In the genomic region with DNA sequence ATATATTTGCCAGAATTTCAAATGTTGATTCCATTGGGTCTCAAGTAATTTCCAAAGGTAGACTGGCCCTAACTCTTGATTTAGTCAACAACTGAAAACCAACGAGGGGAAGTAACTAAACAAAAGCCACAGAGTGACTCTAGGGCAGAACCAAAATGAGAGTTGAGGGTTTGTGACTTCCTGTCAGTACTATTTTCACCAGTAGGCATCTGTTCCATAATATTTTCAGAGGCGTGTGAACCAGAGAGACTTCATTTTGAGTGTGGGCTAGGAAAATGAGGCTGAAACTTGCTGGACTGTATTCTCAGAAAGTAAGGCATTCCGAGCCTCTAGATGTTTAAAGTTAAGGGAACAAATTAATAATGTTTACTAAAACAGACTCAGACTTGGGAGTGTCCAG, we compare ENCODE assay signal across 11 cellular contexts.
DNase-seq lines count a peak whose midpoint lies in the region; ATAC-seq and TF ChIP-seq lines count a peak whose summit lies in the region.
"Had no signal": no experiment of that assay in that cellular context is flagged by ENCODE, and none has a peak within 500 bp of the region (broad histone marks: within the 10 kb centered on the region; RNA-seq: fewer than 3 reads in every experiment).

No MANE protein-coding gene starts in this region.

- H3K9ac ChIP-seq in mammary epithelial cell (ENCODE audit: insufficient read depth, low read length) (no peak overlapping the region), trophoblast cell (ENCODE audit: low read length) (no peak overlapping the region)

- H3K4me2 ChIP-seq in mammary epithelial cell (ENCODE audit: insufficient read depth, low read depth, low read length) (no peak overlapping the region), trophoblast cell (ENCODE audit: low read length) (no peak overlapping the region)

- H3K79me2 ChIP-seq in mammary epithelial cell (ENCODE audit: insufficient read depth, low read length) (no peaks in the 10 kb centered on the region), trophoblast cell (ENCODE audit: control insufficient read depth, insufficient read depth, low read length, poor library complexity) (no peaks in the 10 kb centered on the region)

- H2AK5ac ChIP-seq in trophoblast cell (ENCODE audit: low read length), result no peak overlapping the region

- H3K79me1 ChIP-seq in trophoblast cell (ENCODE audit: low read length), result no peaks in the 10 kb centered on the region

- H2BK5ac ChIP-seq in trophoblast cell (ENCODE audit: low read depth, low read length, poor library complexity), result no peak overlapping the region

- BruUV-seq in mammary epithelial cell (replicated peaks; lab: Mats Ljungman, UMichigan), result no TSS peak

- dilution Hi-C loops in mammary epithelial cell (cut with HindIII; ENCODE audit: low sequenced_read_pairs), result loop anchor here (5.0 kb wide), 1 partner anchor 40 kb away; no protein-coding TSS in a partner anchor

- no peak overlapping the region for H2BK12ac ChIP-seq in trophoblast cell (ENCODE audit: low read length)

- CTCF ChIA-PET in mammary epithelial cell (lab: Charles Lee; ENCODE audit: low non-redundant PET), result no interaction called here

- DNase-seq in NOMO-1 treated with dmso at 0.1 percent for 144 hours (lab: John Stamatoyannopoulos, UW; ENCODE audit: unreplicated experiment) (peak; percentile 19), DMS114 treated with DMSO at 0.1 percent for 48 hours (lab: John Stamatoyannopoulos, UW; ENCODE audit: unreplicated experiment) (no peak), mammary epithelial cell (no peak), trophoblast cell (no peak), SKM-1 (lab: John Stamatoyannopoulos, UW; ENCODE audit: unreplicated experiment) (no peak)
- DNase-seq: activated T-cell treated with anti-CD3 and anti-CD28 coated beads, Interleukin-2, amount 50 U/mL, for 48 hours; natural killer cell; NCI-H2081 treated with DMSO at 0.1 percent for 48 hours had no signal

- no peak overlapping the region for H3K23ac ChIP-seq in trophoblast cell (ENCODE audit: low read length)

- H3K36me3 ChIP-seq in mammary epithelial cell (ENCODE audit: insufficient read depth, low read length), result no peaks in the 10 kb centered on the region
- peaks cover 2 to 4% of the 10 kb centered on the region in 2 experiments for H3K36me3 ChIP-seq in trophoblast cell (ENCODE audit: control insufficient read depth in 1 of 2, insufficient read depth in 2 of 2, low read length in 2 of 2)

- intact Hi-C loops in mammary epithelial cell (cut with micrococcal nuclease), result no loop called here

- H3K27ac ChIP-seq in mammary epithelial cell (ENCODE audit: insufficient read depth, low read depth, low read length), result no peak overlapping the region
- no peak overlapping the region for H3K27ac ChIP-seq in trophoblast cell (ENCODE audit: low read depth, low read length)

- H3K27me3 ChIP-seq in mammary epithelial cell (ENCODE audit: insufficient read depth, low read length), result no peaks in the 10 kb centered on the region
- no peaks in the 10 kb centered on the region for H3K27me3 ChIP-seq in trophoblast cell (ENCODE audit: insufficient read depth, low read length)

- no peak for TF ChIP-seq CTCF in mammary epithelial cell (conservative IDR thresholded peaks at IDR 0.05 in 1 of 2, IDR thresholded peaks at IDR 0.05 in 1 of 2; ENCODE audit: extremely low read depth in 1 of 2, insufficient read depth in 1 of 2, low read depth in 1 of 2, low read length in 2 of 2)

- no peak overlapping the region for H4K8ac ChIP-seq in trophoblast cell (ENCODE audit: low read depth, low read length)

- no peak overlapping the region for H3K18ac ChIP-seq in trophoblast cell (ENCODE audit: low read length)

- H2AFZ ChIP-seq in mammary epithelial cell (ENCODE audit: low read depth, low read length) (no peak overlapping the region), trophoblast cell (ENCODE audit: insufficient read depth, low read length, poor library complexity) (no peak overlapping the region)

- H4K91ac ChIP-seq in trophoblast cell (ENCODE audit: low read depth, low read length), result no peak overlapping the region

- no peak overlapping the region for H2BK120ac ChIP-seq in trophoblast cell (ENCODE audit: insufficient read depth, low read length, poor library complexity)

- H3K9me3 ChIP-seq in mammary epithelial cell (replicated peaks; ENCODE audit: insufficient read depth, low read length) (no peaks in the 10 kb centered on the region), trophoblast cell (ENCODE audit: insufficient read depth, low read depth, low read length) (no peaks in the 10 kb centered on the region)

- 92% methylated on average over 3 of the region's 3 CpGs for WGBS in mammary epithelial cell (ENCODE audit: low coverage, missing lambda C conversion rate)
- no CpG with 5 or more reads among the region's 3 CpGs for WGBS in trophoblast cell (ENCODE audit: extremely low coverage, insufficient coverage, insufficient read length)

- ATAC-seq in GM18508 (IDR thresholded peaks at IDR 0.05; ENCODE audit: insufficient read depth, unreplicated experiment) (peak; percentile 86), GM21381 (IDR thresholded peaks at IDR 0.05; ENCODE audit: unreplicated experiment) (peak; percentile 98), HG03095 (IDR thresholded peaks at IDR 0.05; ENCODE audit: unreplicated experiment) (peak; percentile 91)

- no peaks in the 10 kb centered on the region for H3K4me1 ChIP-seq in mammary epithelial cell (ENCODE audit: insufficient read depth, low read length)
- no peaks in the 10 kb centered on the region for H3K4me1 ChIP-seq in trophoblast cell (ENCODE audit: control insufficient read depth in 1 of 2, insufficient read depth in 2 of 2, low read length in 2 of 2)

- no peak overlapping the region for H4K12ac ChIP-seq in trophoblast cell (ENCODE audit: low read depth, low read length)

- H4K20me1 ChIP-seq in mammary epithelial cell (ENCODE audit: insufficient read depth, low read length), result no peaks in the 10 kb centered on the region

- in situ Hi-C loops in mammary epithelial cell (cut with MboI; ENCODE audit: low sequenced_read_pairs in 2 of 2), result no loop called here

- H3K4me3 ChIP-seq in mammary epithelial cell (replicated peaks in 1 of 3; ENCODE audit: insufficient read depth in 1 of 3, low read depth in 2 of 3, low read length in 3 of 3), result no peak overlapping the region
- H3K4me3 ChIP-seq in trophoblast cell (ENCODE audit: low read depth, low read length), result no peak overlapping the region

- no peak overlapping the region for H3K14ac ChIP-seq in trophoblast cell (ENCODE audit: low read length)

- no peak overlapping the region for H3K4ac ChIP-seq in trophoblast cell (ENCODE audit: low read depth, low read length)
